Comparison of ENCODE assay signal across 9 cellular contexts in genomic region chr3:136305879-136306278, GRCh38. TPM values are rescaled to one million over a fixed set of nuclear protein-coding genes. Genes with fewer than 3 reads are reported as not detected.
A peak's percentile ranks its signal among the peaks of the same experiment; 100 is the strongest.
DNase-seq lines count a peak whose midpoint lies in the region; ATAC-seq and TF ChIP-seq lines count a peak whose summit lies in the region.
"Had no signal": no experiment of that assay in that cellular context is flagged by ENCODE, and none has a peak within 500 bp of the region (broad histone marks: within the 10 kb centered on the region; RNA-seq: fewer than 3 reads in every experiment).

No MANE protein-coding gene starts in this region.

- TF ChIP-seq CTCF in KMS-11 (conservative IDR thresholded peaks at IDR 0.05; ENCODE audit: low read depth, low read length), result peak; percentile 57; the same call in 1 of the 2 replicates

- H3K18ac ChIP-seq in mesendoderm (ENCODE audit: low read length), result no peak overlapping the region

- no peak overlapping the region for H2BK120ac ChIP-seq in mesendoderm (ENCODE audit: low read depth, low read length)

- H3K4ac ChIP-seq in mesendoderm (ENCODE audit: low read depth, low read length), result no peak overlapping the region

- H3K36me3 ChIP-seq in KMS-11 (ENCODE audit: insufficient read depth) (no peaks in the 10 kb centered on the region; the same call in 1 of the 2 replicates), adipocyte (ENCODE audit: control insufficient read depth, insufficient read depth, low read length, severe bottlenecking) (peaks cover 10% of the 10 kb centered on the region), mesendoderm (ENCODE audit: control insufficient read depth, insufficient read depth, low read length) (no peaks in the 10 kb centered on the region)

- H4K8ac ChIP-seq in mesendoderm (ENCODE audit: low read depth, low read length), result no peak overlapping the region

- ATAC-seq in HG02571 (IDR thresholded peaks at IDR 0.05; ENCODE audit: unreplicated experiment) (no peak), HG03025 (IDR thresholded peaks at IDR 0.05; ENCODE audit: low FRiP score, unreplicated experiment) (no peak)

- H3K9me3 ChIP-seq in adipocyte (ENCODE audit: control insufficient read depth, low read length), result no peaks in the 10 kb centered on the region

- no peak overlapping the region for H3K23ac ChIP-seq in mesendoderm (ENCODE audit: low read length)

- DNase-seq in NCI-H1105 treated with DMSO at 0.1 percent for 48 hours (lab: John Stamatoyannopoulos, UW) (peak; percentile 39), NCI-H1105 (lab: John Stamatoyannopoulos, UW) (no peak), adipocyte (ENCODE audit: low read depth) (peak; percentile 68), mesendoderm (peak; percentile 34), G401 (ENCODE audit: low spot score) (no peak)
- DNase-seq: substantia nigra had no signal

- H3K4me1 ChIP-seq in KMS-11 (ENCODE audit: low read depth, poor library complexity, severe bottlenecking) (no peaks in the 10 kb centered on the region), adipocyte (ENCODE audit: control insufficient read depth, insufficient read depth, low read length) (no peaks in the 10 kb centered on the region), mesendoderm (ENCODE audit: control insufficient read depth, low read depth, low read length) (no peaks in the 10 kb centered on the region)

- H3K9ac ChIP-seq in KMS-11 (no peak overlapping the region), adipocyte (ENCODE audit: low read length) (no peak overlapping the region), mesendoderm (ENCODE audit: low read length) (no peak overlapping the region)

- WGBS in mesendoderm (ENCODE audit: extremely low coverage, insufficient coverage, low lambda C conversion rate), result no CpG with 5 or more reads among the region's 1 CpG

- H4K5ac ChIP-seq in mesendoderm (ENCODE audit: low read length), result no peak overlapping the region

- no peak overlapping the region for H3K4me2 ChIP-seq in KMS-11
- H3K4me2 ChIP-seq in mesendoderm (ENCODE audit: low read length), result no peak overlapping the region

- no peak overlapping the region for H3K4me3 ChIP-seq in KMS-11 (IDR thresholded peaks at IDR 0.05; ENCODE audit: insufficient read depth, low read depth, low read length)
- no peak overlapping the region for H3K4me3 ChIP-seq in adipocyte (ENCODE audit: low read length)
- H3K4me3 ChIP-seq in mesendoderm (ENCODE audit: low read length), result no peak overlapping the region

- no peak overlapping the region for H3K56ac ChIP-seq in mesendoderm (ENCODE audit: low read length)

- H2AK5ac ChIP-seq in mesendoderm (ENCODE audit: low read length), result no peak overlapping the region

- no peaks in the 10 kb centered on the region for H3K27me3 ChIP-seq in KMS-11 (ENCODE audit: insufficient read depth, low read depth)
- no peaks in the 10 kb centered on the region for H3K27me3 ChIP-seq in adipocyte (replicated peaks; ENCODE audit: control insufficient read depth, insufficient read depth, low read length)
- H3K27me3 ChIP-seq in mesendoderm (ENCODE audit: insufficient read depth, low read length, poor library complexity), result no peaks in the 10 kb centered on the region

- H2BK15ac ChIP-seq in mesendoderm (replicated peaks; ENCODE audit: low read depth), result no peak overlapping the region

- no peaks in the 10 kb centered on the region for H3K79me2 ChIP-seq in KMS-11 (ENCODE audit: insufficient read depth, low read depth)
- H3K79me2 ChIP-seq in mesendoderm (ENCODE audit: control insufficient read depth, insufficient read depth, low read length), result no peaks in the 10 kb centered on the region

- H4K20me1 ChIP-seq in KMS-11 (ENCODE audit: insufficient read depth), result no peaks in the 10 kb centered on the region

- in situ Hi-C loops in G401 (cut with HindIII; ENCODE audit: low sequenced_read_pairs), result no loop called here

- H3K27ac ChIP-seq in KMS-11 (no peak overlapping the region), mesendoderm (ENCODE audit: low read depth, low read length) (no peak overlapping the region)

- no peaks in the 10 kb centered on the region for H3K79me1 ChIP-seq in mesendoderm (ENCODE audit: low read length)

- H2BK5ac ChIP-seq in mesendoderm (ENCODE audit: low read length), result no peak overlapping the region

- H2AFZ ChIP-seq in KMS-11 (ENCODE audit: low read depth), result no peak overlapping the region

RNA-seq across cellular contexts. Expression of gene PCCB, which starts 55.7 kb away (rescaled TPM):
- 34.5 TPM for polyA plus RNA-seq in mesendoderm (2013, experiment 1 of 2)
- polyA plus RNA-seq in mesendoderm (2013, experiment 2 of 2), result 34.2 TPM
- total RNA-seq in G401 (2014; rRNA removed; shearing (Covaris generic)), result 114 and 131 TPM in 2 replicates

Comparison
In these comparisons a context has a peak if more than half of its experiments do, and no peak if none do; other contexts are left out.
1. DNase-seq: peak in NCI-H1105 treated with DMSO at 0.1 percent for 48 hours (single experiment), adipocyte (single experiment) and mesendoderm (single experiment); none in NCI-H1105 (single experiment) and G401 (single experiment).